ENCODE assay signal across 28 cellular contexts in genomic region chr6:52696418-52696817, GRCh38. TPM values are rescaled to one million over a fixed set of nuclear protein-coding genes. Genes with fewer than 3 reads are reported as not detected.
DNase-seq lines count a peak whose midpoint lies in the region; ATAC-seq, FAIRE-seq and TF ChIP-seq lines count a peak whose summit lies in the region.
"Had no signal": no experiment of that assay in that cellular context is flagged by ENCODE, and none has a peak within 500 bp of the region (broad histone marks: within the 10 kb centered on the region; RNA-seq: fewer than 3 reads in every experiment).

No MANE protein-coding gene starts in this region.

- H3K4me3 ChIP-seq in OCI-LY7 (ENCODE audit: low read depth, low read length, poor library complexity, severe bottlenecking), result no peak overlapping the region
- no peak overlapping the region for H3K4me3 ChIP-seq in GM12878
- H3K4me3 ChIP-seq in retinal pigment epithelial cell (ENCODE audit: low read length), result no peak overlapping the region
- H3K4me3 ChIP-seq in uterus, result no peak overlapping the region
- H3K4me3 ChIP-seq: BLaER1 treated with 17β-estradiol and CSF1 and Interleukin-3, amounts not matched to agents 10 nM and 100 nM had no signal

- SMC1A ChIA-PET in GM12878 (lab: Charles Lee; ENCODE audit: uncharacterized antibody, unreplicated experiment), result interaction anchor here (0.6 to 1.2 kb wide), 5 partner anchors 12 to 45 kb away, joined by 3 to 5 read pairs (median 3); no protein-coding TSS in a partner anchor

- no peaks in the 10 kb centered on the region; a peak in 1 of 4 replicates for H3K27me3 ChIP-seq in GM12878 (replicated peaks in 1 of 2; ENCODE audit: control insufficient read depth in 2 of 2, insufficient read depth in 2 of 2, low read length in 1 of 2)
- H3K27me3 ChIP-seq in uterus, result no peaks in the 10 kb centered on the region

- CTCF ChIA-PET in OCI-LY7 (lab: Charles Lee; ENCODE audit: unreplicated experiment), result interaction anchor here (1.0 kb wide), 1 partner anchor 23 kb away, joined by 3 read pairs; no protein-coding TSS in a partner anchor
- CTCF ChIA-PET in GM12878 (lab: Yijun Ruan, JAX), result interaction anchor here (0.7 to 2.2 kb wide), 9 partner anchors 10 to 279 kb away, joined by 3 to 7 read pairs (median 3); no protein-coding TSS in a partner anchor

- H3K9me2 ChIP-seq in OCI-LY7 (ENCODE audit: insufficient read depth, low read length), result no peaks in the 10 kb centered on the region

- 24% methylated on average over 4 of the region's 4 CpGs for WGBS in GM12878 (ENCODE audit: insufficient coverage, insufficient replicate concordance, low lambda C conversion rate, missing lambda C conversion rate)

- no TSS peak for BruUV-seq in OCI-LY7 (replicated peaks; lab: Mats Ljungman, UMichigan)
- BruUV-seq in GM12878 (replicated peaks; lab: Mats Ljungman, UMichigan), result no TSS peak

- no peak for TF ChIP-seq EP300 in GM12878 (IDR thresholded peaks at IDR 0.05; ENCODE audit: borderline replicate concordance in 1 of 2, control insufficient read depth in 1 of 2, low read depth in 2 of 2, low read length in 2 of 2)

- H2AFZ ChIP-seq in OCI-LY7 (ENCODE audit: low read length), result no peak overlapping the region
- H2AFZ ChIP-seq in GM12878 (ENCODE audit: control insufficient read depth, low read depth, low read length), result no peak overlapping the region

- POLR2A ChIA-PET in OCI-LY7 (lab: Charles Lee), result interaction anchor here (0.5 to 2.6 kb wide), 10 partner anchors 10 to 1978 kb away, joined by 3 to 8 read pairs (median 4); no protein-coding TSS in a partner anchor
- POLR2A ChIA-PET in GM12878 (lab: Charles Lee), result interaction anchor here (0.6 kb wide), 1 partner anchor 11 kb away, joined by 3 read pairs; no protein-coding TSS in a partner anchor

- no peaks in the 10 kb centered on the region for H3K79me2 ChIP-seq in OCI-LY7 (ENCODE audit: insufficient read depth, low read depth, low read length)
- no peaks in the 10 kb centered on the region for H3K79me2 ChIP-seq in GM12878 (ENCODE audit: control insufficient read depth, insufficient read depth, low read length)

- RAD21 ChIA-PET in GM12878 (lab: Charles Lee; ENCODE audit: unreplicated experiment), result interaction anchor here (1.1 kb wide), 1 partner anchor 44 kb away, joined by 4 read pairs; no protein-coding TSS in a partner anchor

- in situ Hi-C loops in KBM-7 (cut with MboI; ENCODE audit: low pct_unique_long_range_greater_than_20kb, low sequenced_read_pairs), result no loop called here
- in situ Hi-C loops in GM12878 (cut with MboI), result no loop called here

- H3K27ac ChIP-seq in OCI-LY7 (ENCODE audit: low read depth, low read length, poor library complexity, severe bottlenecking) (no peak overlapping the region), GM12878 (ENCODE audit: control insufficient read depth, insufficient read depth) (no peak overlapping the region), uterus (no peak overlapping the region)
- H3K27ac ChIP-seq: BLaER1 treated with 17β-estradiol and CSF1 and Interleukin-3, amounts not matched to agents 10 nM and 100 nM; HL-60; KMS-11 had no signal

- H3K9me3 ChIP-seq in OCI-LY7 (ENCODE audit: low read length) (no peaks in the 10 kb centered on the region), GM12878 (replicated peaks; ENCODE audit: control insufficient read depth, insufficient read depth, low read length) (no peaks in the 10 kb centered on the region), uterus (no peaks in the 10 kb centered on the region)

- TF ChIP-seq CTCF in OCI-LY7 (conservative IDR thresholded peaks at IDR 0.05; ENCODE audit: low read length) (peak; percentile 54; the same call in 1 of the 2 replicates), GM12878 (IDR thresholded peaks at IDR 0.05 in 2 of 3, conservative IDR thresholded peaks at IDR 0.05 in 1 of 3; ENCODE audit: control insufficient read depth in 2 of 3, extremely low read depth in 1 of 3, insufficient read depth in 1 of 3, low read depth in 3 of 3, low read length in 3 of 3) (peak in 1 of 3 experiments; percentile 18; a peak in 1 of 6 replicates), retinal pigment epithelial cell (conservative IDR thresholded peaks at IDR 0.05; ENCODE audit: low read depth, low read length) (peak; percentile 24), uterus (IDR thresholded peaks at IDR 0.05) (no peak)

- no peaks in the 10 kb centered on the region for H3K36me3 ChIP-seq in OCI-LY7 (ENCODE audit: insufficient read depth, low read length)
- no peaks in the 10 kb centered on the region for H3K36me3 ChIP-seq in GM12878 (ENCODE audit: control insufficient read depth in 2 of 2, insufficient read depth in 2 of 2, low read length in 1 of 2)
- H3K36me3 ChIP-seq in uterus, result no peaks in the 10 kb centered on the region
- H3K36me3 ChIP-seq: BLaER1 treated with 17β-estradiol and CSF1 and Interleukin-3, amounts not matched to agents 10 nM and 100 nM had no signal

- TF ChIP-seq POLR2A in GM12878 (IDR thresholded peaks at IDR 0.05; ENCODE audit: low read depth, low read length) (no peak), uterus (IDR thresholded peaks at IDR 0.05) (no peak)

- intact Hi-C loops in OCI-LY7 (cut with micrococcal nuclease; ENCODE audit: unreplicated experiment), result no loop called here
- intact Hi-C loops in GM12878 (cut with micrococcal nuclease; ENCODE audit: unreplicated experiment), result no loop called here
- intact Hi-C loops in uterus (cut with DNase I; ENCODE audit: low total_unique reads), result no loop called here

- H3K9ac ChIP-seq in GM12878 (ENCODE audit: control insufficient read depth, insufficient read depth, low read length), result no peak overlapping the region
- H3K9ac ChIP-seq: BLaER1 treated with 17β-estradiol and CSF1 and Interleukin-3, amounts not matched to agents 10 nM and 100 nM; KMS-11 had no signal

- 0 out of 2 replicates have a peak, but pooled peaks have one; percentile 12 for TF ChIP-seq RAD21 in GM12878 (IDR thresholded peaks at IDR 0.05; ENCODE audit: insufficient read depth, low read depth, low read length)

- H3K4me1 ChIP-seq in OCI-LY7 (ENCODE audit: insufficient read depth, low read length, poor library complexity, severe bottlenecking) (peaks cover 7% of the 10 kb centered on the region), GM12878 (ENCODE audit: control insufficient read depth, insufficient read depth, low read length) (no peaks in the 10 kb centered on the region), uterus (no peaks in the 10 kb centered on the region)
- H3K4me1 ChIP-seq: BLaER1 treated with 17β-estradiol and CSF1 and Interleukin-3, amounts not matched to agents 10 nM and 100 nM; Caco-2 had no signal

- no peak for FAIRE-seq in GM12878 (lab: Jason Lieb, UNC)
- FAIRE-seq: GM18507, GM19239, H54, HepG2, RCC 7860 had no signal

- DNase-seq in KBM-7, result peak; percentile 8
- peak; percentile 8 for DNase-seq in OCI-LY7 (ENCODE audit: low spot score)
- no peak for DNase-seq in GM12878 (ENCODE audit: low read depth, low spot score)
- DNase-seq in retinal pigment epithelial cell (ENCODE audit: low read depth), result no peak
- DNase-seq in HuH-7 (ENCODE audit: low spot score), result no peak
- no peak for DNase-seq in uterus
- DNase-seq: ACHN; Caco-2; CD4-positive, alpha-beta memory T cell; DMS 273 treated with DMSO at 0.1 percent for 48 hours; DND-41; NCI-H1417; NCI-H187 treated with DMSO at 0.1 percent for 48 hours; NCI-H2107; NCI-H446 treated with DMSO at 0.1 percent for 48 hours; NCI-H526 treated with DMSO at 0.1 percent for 48 hours; Right ventricle myocardium superior; SW 1271; T-helper 17 cell had no signal

- no peaks in the 10 kb centered on the region for H4K20me1 ChIP-seq in OCI-LY7 (ENCODE audit: insufficient read depth, low read length)
- no peaks in the 10 kb centered on the region for H4K20me1 ChIP-seq in GM12878 (ENCODE audit: control insufficient read depth, insufficient read depth)
- H4K20me1 ChIP-seq: BLaER1 treated with 17β-estradiol and CSF1 and Interleukin-3, amounts not matched to agents 10 nM and 100 nM had no signal

- ATAC-seq in GM12878 (no peak), HG03520 (IDR thresholded peaks at IDR 0.05; ENCODE audit: unreplicated experiment) (no peak)
- ATAC-seq: HepG2, T-helper 17 cell had no signal

- H3K4me2 ChIP-seq in OCI-LY7 (ENCODE audit: low read length), result no peak overlapping the region
- H3K4me2 ChIP-seq in GM12878 (ENCODE audit: control insufficient read depth, insufficient read depth), result no peak overlapping the region
- H3K4me2 ChIP-seq: BLaER1 treated with 17β-estradiol and CSF1 and Interleukin-3, amounts not matched to agents 10 nM and 100 nM; KMS-11 had no signal

TF ChIP-seq in GM12878, 131 proteins besides CTCF, POLR2A, EP300 and RAD21 (continues in another document):
- TF ChIP-seq ZNF622 (IDR thresholded peaks at IDR 0.05) (no peak), NFIC (IDR thresholded peaks at IDR 0.05; ENCODE audit: low read depth, low read length) (no peak), EGR1 (IDR thresholded peaks at IDR 0.05; ENCODE audit: borderline replicate concordance in 1 of 2, low read depth in 2 of 2, low read length in 2 of 2) (no peak)

RNA-seq across cellular contexts. Expression of gene TMEM14A, which starts 25.5 kb away (rescaled TPM):
- total RNA-seq in OCI-LY7 (2014; rRNA removed; shearing (Covaris generic)), result 14.6 and 17.8 TPM in 2 replicates
- total RNA-seq in OCI-LY7 (2022) (27.2 and 32.7 TPM in 2 replicates), GM12878 (2014; rRNA removed) (15.6 and 22.9 TPM in 2 replicates), GM12878 (2014; rRNA removed; fragmentation: Illumina TruSeq; extraction: Trizol) (21.2 and 21.7 TPM in 2 replicates), GM12878 (2021) (17.7 and 19.2 TPM in 2 replicates), uterus (10 to 100 TPM in 3 of 4 donors, 1 to 10 TPM in 1; 9.5 to 65.0 (median 32.8) TPM)
- total RNA-seq in GM12878 (2013; cell fraction: nucleolus; rRNA removed), result 4.6 and 6.2 TPM in 2 replicates
- polyA plus RNA-seq in GM12878 (2011; ENCODE audit: low read depth), result 10.8 TPM
- polyA plus RNA-seq in GM12878 (2011; rRNA removed) (45.0 and 57.2 TPM in 2 replicates), GM12878 (2014; fragmentation: Illumina TruSeq; extraction: Trizol) (17.8 and 18.7 TPM in 2 replicates), GM12878 (2014; fragmentation: Nextera tagmentation; extraction: Ambion mirVana) (100 to 1,000 TPM in 1 of 2 experiments, 10 to 100 TPM in 1; 87.2 to 143 TPM), GM12878 (2014; rRNA removed) (14.9 and 21.1 TPM in 2 replicates), GM12878 (2016; fragmentation: Nextera tagmentation; extraction: Ambion mirVana) (10 to 100 TPM; 77.1 to 81.7 TPM)
- 18.5 and 22.1 TPM in 2 replicates for polyA plus RNA-seq in GM12878 (2011; cell fraction: cytosol; rRNA removed)
- polyA plus RNA-seq in GM12878 (2011; cell fraction: nucleus; rRNA removed), result 14.6 and 14.8 TPM in 2 replicates
- polyA plus RNA-seq in GM12878 (2012), result 15.9 and 17.3 TPM in 2 replicates
- polyA minus RNA-seq in GM12878 (2011; rRNA and poly(A)+ RNA removed), result 5.4 and 7.7 TPM in 2 replicates
- polyA minus RNA-seq in GM12878 (2011; cell fraction: cytosol; rRNA and poly(A)+ RNA removed), result 3.3 and 3.5 TPM in 2 replicates
- polyA minus RNA-seq in GM12878 (2011; cell fraction: nucleus; rRNA and poly(A)+ RNA removed), result 2.2 TPM in 2 replicates

Comparison
In these comparisons a context has a peak if more than half of its experiments do, and no peak if none do; other contexts are left out.
1. DNase-seq: peak in KBM-7 (single experiment) and OCI-LY7 (single experiment); none in GM12878 (single experiment), retinal pigment epithelial cell (single experiment), HuH-7 (single experiment) and uterus (0 of 2).
2. CTCF ChIP-seq: peak in OCI-LY7 (single experiment) and retinal pigment epithelial cell (single experiment); none in uterus (0 of 4).